In genomic region chr4:37561803-37562207, GRCh38 we compare ENCODE assay signal across 12 cellular contexts.
A peak's percentile ranks its signal among the peaks of the same experiment; 100 is the strongest.
DNase-seq lines count a peak whose midpoint lies in the region; ATAC-seq, FAIRE-seq and TF ChIP-seq lines count a peak whose summit lies in the region.
"Had no signal": no experiment of that assay in that cellular context is flagged by ENCODE, and none has a peak within 500 bp of the region (broad histone marks: within the 10 kb centered on the region; RNA-seq: fewer than 3 reads in every experiment).

No MANE protein-coding gene starts in this region.

- H2BK15ac ChIP-seq in neuronal stem cell (ENCODE audit: low read length) = no peak overlapping the region

- no peak overlapping the region for H3K27ac ChIP-seq in endothelial cell of umbilical vein (ENCODE audit: insufficient read depth, low read depth, low read length)
- no peak overlapping the region for H3K27ac ChIP-seq in neuronal stem cell (replicated peaks; ENCODE audit: low read length)
- no peak overlapping the region for H3K27ac ChIP-seq in thyroid gland

- CTCF ChIA-PET in endothelial cell of umbilical vein (lab: Charles Lee) = interaction anchor here (0.9 to 1.5 kb wide), 4 partner anchors 11 to 109 kb away, joined by 3 to 10 read pairs (median 6); no protein-coding TSS in a partner anchor

- no TSS peak for BruUV-seq in endothelial cell of umbilical vein (replicated peaks; lab: Mats Ljungman, UMichigan)

- H3K4me3 ChIP-seq in endothelial cell of umbilical vein (replicated peaks in 1 of 3; ENCODE audit: insufficient read depth in 1 of 3, low read depth in 1 of 3, low read length in 3 of 3) = no peak overlapping the region
- no peak overlapping the region for H3K4me3 ChIP-seq in neuronal stem cell (ENCODE audit: low read length in 2 of 2)
- H3K4me3 ChIP-seq in thyroid gland (replicated peaks in 1 of 3) = no peak overlapping the region

- TF ChIP-seq POLR2A in endothelial cell of umbilical vein (IDR thresholded peaks at IDR 0.05; ENCODE audit: low read depth, low read length) (no peak), thyroid gland (IDR thresholded peaks at IDR 0.05) (no peak)

- no peak overlapping the region for H3K14ac ChIP-seq in neuronal stem cell (ENCODE audit: low read length)

- H3K79me2 ChIP-seq in endothelial cell of umbilical vein (ENCODE audit: control insufficient read depth, insufficient read depth, low read length) = no peaks in the 10 kb centered on the region

- POLR2A ChIA-PET in endothelial cell of umbilical vein (lab: Charles Lee) = no interaction called here

- no peaks in the 10 kb centered on the region for H4K20me1 ChIP-seq in endothelial cell of umbilical vein (replicated peaks; ENCODE audit: control insufficient read depth, extremely low read depth, insufficient read depth, low read length)

- no peak overlapping the region for H2BK12ac ChIP-seq in neuronal stem cell (ENCODE audit: low read length)

- H3K23ac ChIP-seq in neuronal stem cell (ENCODE audit: low read depth, low read length, poor library complexity) = no peak overlapping the region

- peak; percentile 9 for DNase-seq in GM18507 (ENCODE audit: extremely low spot score, insufficient read length, low read depth)
- DNase-seq in endothelial cell of umbilical vein (ENCODE audit: low read depth, low spot score) = peak; percentile 42
- no peak for DNase-seq in neuronal stem cell (ENCODE audit: low spot score)
- DNase-seq in NCI-H524 (lab: John Stamatoyannopoulos, UW) = no peak
- no peak for DNase-seq in thyroid gland
- no peak for DNase-seq in NCI-H128 (lab: John Stamatoyannopoulos, UW; ENCODE audit: unreplicated experiment)
- DNase-seq: activated CD4-positive, alpha-beta T cell treated with anti-CD3 and anti-CD28 coated beads for 48 hours; cortex of kidney; natural killer cell; NCI-H1694 had no signal

- intact Hi-C loops in endothelial cell of umbilical vein (cut with micrococcal nuclease) = loop anchor here (1.0 kb wide), 2 partner anchors 13 to 109 kb away; a partner anchor contains a TSS
- intact Hi-C loops in thyroid gland (cut with DNase I) = no loop called here

- no peak overlapping the region for H4K91ac ChIP-seq in neuronal stem cell (ENCODE audit: low read depth, low read length, poor library complexity)

- H3K9me3 ChIP-seq in endothelial cell of umbilical vein (replicated peaks; ENCODE audit: control insufficient read depth, insufficient read depth, low read length) (no peaks in the 10 kb centered on the region), neuronal stem cell (replicated peaks in 1 of 2; ENCODE audit: control insufficient read depth in 2 of 2, insufficient read depth in 1 of 2, low read depth in 1 of 2, low read length in 2 of 2) (no peaks in the 10 kb centered on the region), thyroid gland (no peaks in the 10 kb centered on the region)

- H2AFZ ChIP-seq in endothelial cell of umbilical vein (ENCODE audit: low read depth, low read length) (no peak overlapping the region), neuronal stem cell (ENCODE audit: low read length) (no peak overlapping the region)

- H3K79me1 ChIP-seq in neuronal stem cell (ENCODE audit: low read depth, low read length) = no peaks in the 10 kb centered on the region

- H3K18ac ChIP-seq in neuronal stem cell (ENCODE audit: low read length) = no peak overlapping the region

- H3K27me3 ChIP-seq in endothelial cell of umbilical vein (ENCODE audit: control insufficient read depth in 2 of 2, insufficient read depth in 2 of 2, low read length in 2 of 2) (no peaks in the 10 kb centered on the region), neuronal stem cell (ENCODE audit: control insufficient read depth in 3 of 3, insufficient read depth in 3 of 3, low read depth in 1 of 3, low read length in 3 of 3) (no peaks in the 10 kb centered on the region), thyroid gland (no peaks in the 10 kb centered on the region)

- ATAC-seq in GM21576 (IDR thresholded peaks at IDR 0.05; ENCODE audit: unreplicated experiment) (peak; percentile 77), HG03469 (IDR thresholded peaks at IDR 0.05; ENCODE audit: unreplicated experiment) (peak; percentile 83)
- ATAC-seq: natural killer cell had no signal

- H3K4me1 ChIP-seq in endothelial cell of umbilical vein (ENCODE audit: control insufficient read depth, extremely low read depth, insufficient read depth, low read length) (peaks cover 6% of the 10 kb centered on the region), neuronal stem cell (ENCODE audit: control insufficient read depth in 2 of 2, insufficient read depth in 1 of 2, low read depth in 1 of 2, low read length in 2 of 2) (no peaks in the 10 kb centered on the region), thyroid gland (no peaks in the 10 kb centered on the region)

- peak; percentile 83 for FAIRE-seq in GM18507 (lab: Jason Lieb, UNC)
- FAIRE-seq in endothelial cell of umbilical vein (lab: Jason Lieb, UNC) = peak; percentile 77

- TF ChIP-seq CTCF in endothelial cell of umbilical vein (IDR thresholded peaks at IDR 0.05; ENCODE audit: extremely low read depth in 1 of 2, insufficient read depth in 1 of 2, low read depth in 1 of 2, low read length in 2 of 2) (no peak), thyroid gland (IDR thresholded peaks at IDR 0.05) (no peak)

- no peak overlapping the region for H3K4ac ChIP-seq in neuronal stem cell (ENCODE audit: low read length)

- dilution Hi-C loops in endothelial cell of umbilical vein (cut with MboI; ENCODE audit: extremely low pct_ligation_motif_present, low sequenced_read_pairs) = no loop called here

- H4K8ac ChIP-seq in neuronal stem cell (ENCODE audit: low read depth, low read length) = no peak overlapping the region

- H3K36me3 ChIP-seq in endothelial cell of umbilical vein (ENCODE audit: control insufficient read depth in 2 of 2, extremely low read depth in 1 of 2, insufficient read depth in 2 of 2, low read length in 2 of 2) = no peaks in the 10 kb centered on the region
- no peaks in the 10 kb centered on the region for H3K36me3 ChIP-seq in neuronal stem cell (replicated peaks in 1 of 2; ENCODE audit: control insufficient read depth in 2 of 2, insufficient read depth in 2 of 2, low read length in 2 of 2)
- H3K36me3 ChIP-seq in thyroid gland = no peaks in the 10 kb centered on the region

- no CpG with 5 or more reads among the region's 1 CpG for WGBS in neuronal stem cell (ENCODE audit: extremely low coverage in 2 of 2, insufficient read length in 2 of 2, insufficient replicate concordance in 1 of 2), 2 donors
- 63 to 64% methylated on average over 1 of the region's 1 CpG for WGBS in thyroid gland, 2 donors

- H2BK120ac ChIP-seq in neuronal stem cell (ENCODE audit: low read depth, low read length) = no peak overlapping the region

- no peak overlapping the region for H2BK5ac ChIP-seq in neuronal stem cell (ENCODE audit: low read length)

- H3K4me2 ChIP-seq in endothelial cell of umbilical vein (ENCODE audit: insufficient read depth, low read length) (no peak overlapping the region), neuronal stem cell (ENCODE audit: insufficient read depth, low read length, poor library complexity, severe bottlenecking) (no peak overlapping the region)

- no peaks in the 10 kb centered on the region for H3K9me1 ChIP-seq in endothelial cell of umbilical vein (replicated peaks; ENCODE audit: control insufficient read depth, extremely low read depth, insufficient read depth, low read length)

- no peak overlapping the region for H2AK5ac ChIP-seq in neuronal stem cell (ENCODE audit: low read depth, low read length)

- H3K9ac ChIP-seq in endothelial cell of umbilical vein (replicated peaks; ENCODE audit: extremely low read depth, insufficient read depth, low read length) (no peak overlapping the region), neuronal stem cell (ENCODE audit: low read depth, low read length, poor library complexity) (no peak overlapping the region)

TF ChIP-seq in endothelial cell of umbilical vein, 7 proteins besides CTCF, POLR2A, EP300 and RAD21:
- TF ChIP-seq MYC (IDR thresholded peaks at IDR 0.05; ENCODE audit: low read depth, low read length) = no peak
- TF ChIP-seq JUN (IDR thresholded peaks at IDR 0.05; ENCODE audit: borderline replicate concordance, insufficient read depth, insufficient read length, low read depth) = peak; percentile 39
- peak; percentile 63 for TF ChIP-seq FOS (IDR thresholded peaks at IDR 0.05; ENCODE audit: borderline replicate concordance, insufficient read depth, low read length)
- no peak for TF ChIP-seq POLR2AphosphoS5 (IDR thresholded peaks at IDR 0.05; ENCODE audit: insufficient read depth, low read depth, low read length)
TF ChIP-seq in endothelial cell of umbilical vein: peak in this region for 2.

Comparison
In these comparisons a context has a peak if more than half of its experiments do, and no peak if none do; other contexts are left out.
1. DNase-seq: peak in GM18507 (single experiment) and endothelial cell of umbilical vein (single experiment); none in neuronal stem cell (single experiment), NCI-H524 (0 of 2), thyroid gland (0 of 2) and NCI-H128 (single experiment).